ENCODE assay signal across 29 cellular contexts in genomic region chr2:177201919-177202346, GRCh38. TPM values are rescaled to one million over a fixed set of nuclear protein-coding genes. Genes with fewer than 3 reads are reported as not detected.
A peak's percentile ranks its signal among the peaks of the same experiment; 100 is the strongest.
DNase-seq lines count a peak whose midpoint lies in the region; ATAC-seq, FAIRE-seq and TF ChIP-seq lines count a peak whose summit lies in the region.
"Had no signal": no experiment of that assay in that cellular context is flagged by ENCODE, and none has a peak within 500 bp of the region (broad histone marks: within the 10 kb centered on the region; RNA-seq: fewer than 3 reads in every experiment).

No MANE protein-coding gene starts in this region.

- TF ChIP-seq POLR2A in K562 (conservative IDR thresholded peaks at IDR 0.05) = no peak

- TF ChIP-seq RAD21 in K562 (CRISPR knock-in tag; conservative IDR thresholded peaks at IDR 0.05 in 1 of 2, IDR thresholded peaks at IDR 0.05 in 1 of 2) = no peak

- H4K8ac ChIP-seq in neuronal stem cell (ENCODE audit: low read depth, low read length) = no peak overlapping the region

- H3K23ac ChIP-seq in neuronal stem cell (ENCODE audit: low read depth, low read length, poor library complexity) = no peak overlapping the region

- H3K79me2 ChIP-seq in K562 (ENCODE audit: control insufficient read depth, insufficient read depth, low read length) (no peaks in the 10 kb centered on the region), osteoblast (ENCODE audit: insufficient read depth, low read length) (no peaks in the 10 kb centered on the region)
- H3K79me2 ChIP-seq: parathyroid adenoma had no signal

- H3K4me1 ChIP-seq in K562 (replicated peaks in 1 of 2; ENCODE audit: control insufficient read depth in 2 of 2, insufficient read depth in 2 of 2, low read length in 2 of 2) (peaks cover 0 to 6% of the 10 kb centered on the region in 2 experiments; a peak in 1 of 5 replicates), osteoblast (ENCODE audit: insufficient read depth, low read length) (no peaks in the 10 kb centered on the region), neuronal stem cell (ENCODE audit: control insufficient read depth in 2 of 2, insufficient read depth in 1 of 2, low read depth in 1 of 2, low read length in 2 of 2) (no peaks in the 10 kb centered on the region)
- H3K4me1 ChIP-seq: parathyroid adenoma, right atrium auricular region had no signal

- no peak overlapping the region for H2AK5ac ChIP-seq in neuronal stem cell (ENCODE audit: low read depth, low read length)

- intact Hi-C loops in K562 (cut with micrococcal nuclease) = no loop called here

- ATAC-seq in K562 = peak; percentile 34; the same call in 2 of the 3 replicates
- ATAC-seq: mucosa of descending colon, natural killer cell had no signal

- CTCF ChIA-PET in K562 (lab: Yijun Ruan, JAX; ENCODE audit: low intra/inter-chr PET ratio) = no interaction called here

- no peaks in the 10 kb centered on the region for H3K36me3 ChIP-seq in K562 (ENCODE audit: control insufficient read depth, insufficient read depth, low read length)
- no peaks in the 10 kb centered on the region for H3K36me3 ChIP-seq in osteoblast (ENCODE audit: insufficient read depth, low read length)
- no peaks in the 10 kb centered on the region for H3K36me3 ChIP-seq in neuronal stem cell (replicated peaks in 1 of 2; ENCODE audit: control insufficient read depth in 2 of 2, insufficient read depth in 2 of 2, low read length in 2 of 2)
- H3K36me3 ChIP-seq: right atrium auricular region had no signal

- no peak for FAIRE-seq in K562 (lab: Jason Lieb, UNC)
- FAIRE-seq: frontal cortex, GM18507, urothelium cell line had no signal

- H3K4me2 ChIP-seq in K562 (ENCODE audit: insufficient read depth, low read length) (no peak overlapping the region), osteoblast (ENCODE audit: insufficient read depth, low read length) (no peak overlapping the region), neuronal stem cell (ENCODE audit: insufficient read depth, low read length, poor library complexity, severe bottlenecking) (no peak overlapping the region)
- H3K4me2 ChIP-seq: smooth muscle cell had no signal

- H2BK5ac ChIP-seq in neuronal stem cell (ENCODE audit: low read length) = no peak overlapping the region

- H3K27ac ChIP-seq in K562 (ENCODE audit: extremely low read depth, low read depth, low read length) = no peak overlapping the region
- no peak overlapping the region for H3K27ac ChIP-seq in osteoblast (ENCODE audit: low read depth, low read length)
- H3K27ac ChIP-seq in neuronal stem cell (replicated peaks; ENCODE audit: low read length) = no peak overlapping the region
- H3K27ac ChIP-seq: C4-2B, HL-60, parathyroid adenoma, right atrium auricular region had no signal

- H3K9me3 ChIP-seq in K562 (replicated peaks; ENCODE audit: control insufficient read depth, insufficient read depth, low read depth, low read length) (no peaks in the 10 kb centered on the region), osteoblast (ENCODE audit: low read depth, low read length) (no peaks in the 10 kb centered on the region), neuronal stem cell (replicated peaks in 1 of 2; ENCODE audit: control insufficient read depth in 2 of 2, insufficient read depth in 1 of 2, low read depth in 1 of 2, low read length in 2 of 2) (no peaks in the 10 kb centered on the region)
- H3K9me3 ChIP-seq: mucosa of descending colon, right atrium auricular region had no signal

- no peak overlapping the region for H3K14ac ChIP-seq in neuronal stem cell (ENCODE audit: low read length)

- TF ChIP-seq CTCF in K562 (IDR thresholded peaks at IDR 0.05 in 2 of 3, conservative IDR thresholded peaks at IDR 0.05 in 1 of 3; ENCODE audit: insufficient read depth in 2 of 3, low read depth in 1 of 3, low read length in 3 of 3) = no peak
- TF ChIP-seq CTCF in osteoblast (IDR thresholded peaks at IDR 0.05; ENCODE audit: extremely low read depth, low read depth, low read length) = no peak

- no peak overlapping the region for H3K4ac ChIP-seq in neuronal stem cell (ENCODE audit: low read length)

- H2AFZ ChIP-seq in K562 (ENCODE audit: low read depth, low read length) (no peak overlapping the region), osteoblast (ENCODE audit: low read length) (peak overlapping the region; percentile 74), neuronal stem cell (ENCODE audit: low read length) (no peak overlapping the region)
- H2AFZ ChIP-seq: parathyroid adenoma had no signal

- no peaks in the 10 kb centered on the region for H3K79me1 ChIP-seq in neuronal stem cell (ENCODE audit: low read depth, low read length)

- in situ Hi-C loops in K562 (cut with MboI) = no loop called here

- H3K9ac ChIP-seq in K562 (ENCODE audit: insufficient read depth in 1 of 2, low read depth in 2 of 2, low read length in 2 of 2) = peak overlapping the region in 1 of 2 experiments; percentile 62; a peak in 1 of 4 replicates
- no peak overlapping the region for H3K9ac ChIP-seq in neuronal stem cell (ENCODE audit: low read depth, low read length, poor library complexity)
- H3K9ac ChIP-seq: parathyroid adenoma had no signal

- no peak overlapping the region for H3K4me3 ChIP-seq in K562
- no peak overlapping the region for H3K4me3 ChIP-seq in osteoblast (ENCODE audit: insufficient read depth, low read length)
- H3K4me3 ChIP-seq in neuronal stem cell (ENCODE audit: low read length in 2 of 2) = no peak overlapping the region
- H3K4me3 ChIP-seq: mucosa of descending colon, right atrium auricular region, smooth muscle cell had no signal

- H2BK120ac ChIP-seq in neuronal stem cell (ENCODE audit: low read depth, low read length) = no peak overlapping the region

- 33% methylated on average over 3 of the region's 3 CpGs for WGBS in K562 (ENCODE audit: insufficient coverage, low coverage, missing lambda C conversion rate)
- WGBS in neuronal stem cell (ENCODE audit: extremely low coverage in 2 of 2, insufficient read length in 2 of 2, insufficient replicate concordance in 1 of 2), 2 donors = no CpG with 5 or more reads among the region's 3 CpGs

- no peak for TF ChIP-seq EP300 in K562 (IDR thresholded peaks at IDR 0.05; ENCODE audit: low read length)

- H4K20me1 ChIP-seq in K562 (replicated peaks; ENCODE audit: control insufficient read depth, insufficient read depth, low read length) (no peaks in the 10 kb centered on the region), osteoblast (ENCODE audit: insufficient read depth, low read length) (no peaks in the 10 kb centered on the region)

- no peak overlapping the region for H4K91ac ChIP-seq in neuronal stem cell (ENCODE audit: low read depth, low read length, poor library complexity)

- DNase-seq in NCI-H1417 (lab: John Stamatoyannopoulos, UW) (peak in 2 of 3 experiments; percentile 50 to 79), NCI-H1417 treated with DMSO at 0.1 percent for 48 hours (lab: John Stamatoyannopoulos, UW) (no peak), NCI-H146 treated with DMSO at 0.1 percent for 48 hours (lab: John Stamatoyannopoulos, UW; ENCODE audit: unreplicated experiment) (peak; percentile 63), K562 (ENCODE audit: extremely low read depth in 1 of 4, low spot score in 3 of 4) (no peak), osteoblast (ENCODE audit: insufficient read length, low spot score, missing footprints) (no peak), neuronal stem cell (ENCODE audit: low spot score) (no peak), GM19240 (ENCODE audit: insufficient read length, low spot score) (no peak), inferior parietal cortex (ENCODE audit: extremely low spot score) (no peak)
- DNase-seq: activated B cell treated with CpG ODN at 0.5 μM for 24 hours; activated CD4-positive, alpha-beta T cell treated with anti-CD3 and anti-CD28 coated beads, Interleukin-2, amount 10 ng/mL, durations not matched to agents 7 days and 5 days; activated effector memory CD4-positive, alpha-beta T cell treated with anti-CD3 and anti-CD28 coated beads, Interleukin-2, amount 50 U/mL, for 16 hours; activated T-cell treated with anti-CD3 and anti-CD28 coated beads, Interleukin-2, amount 50 U/mL, for 1 hour; GOT3; kidney glomerular epithelial cell; MM.1S; mucosa of descending colon; natural killer cell; NCI-H2171 treated with DMSO at 0.1 percent for 48 hours; NCI-H526 treated with DMSO at 0.1 percent for 48 hours; stimulated activated CD4-positive, alpha-beta T cell treated with anti-CD3 and anti-CD28 coated beads, Interleukin-1b, Interleukin-23, amount 100 ng/mL, for 48 hours; T-helper 1 cell had no signal

- BruUV-seq in K562 (replicated peaks; lab: Mats Ljungman, UMichigan) = no TSS peak

- H2BK15ac ChIP-seq in neuronal stem cell (ENCODE audit: low read length) = no peak overlapping the region

- H3K27me3 ChIP-seq in K562 (ENCODE audit: control insufficient read depth in 2 of 2, insufficient read depth in 2 of 2, low read length in 2 of 2) (no peaks in the 10 kb centered on the region), osteoblast (ENCODE audit: insufficient read depth, low read length) (no peaks in the 10 kb centered on the region), neuronal stem cell (ENCODE audit: control insufficient read depth in 3 of 3, insufficient read depth in 3 of 3, low read depth in 1 of 3, low read length in 3 of 3) (no peaks in the 10 kb centered on the region)
- H3K27me3 ChIP-seq: right atrium auricular region had no signal

- POLR2A ChIA-PET in K562 (lab: Yijun Ruan, JAX) = interaction anchor here (0.7 to 2.9 kb wide), 5 partner anchors 10 to 94 kb away, joined by 3 to 33 read pairs (median 3); partner anchors contain the start of gene HNRNPA3

- H2BK12ac ChIP-seq in neuronal stem cell (ENCODE audit: low read length) = no peak overlapping the region

- H3K18ac ChIP-seq in neuronal stem cell (ENCODE audit: low read length) = no peak overlapping the region

- no peaks in the 10 kb centered on the region for H3K9me1 ChIP-seq in K562 (ENCODE audit: control insufficient read depth, insufficient read depth, low read length)

RNA-seq across cellular contexts. Expression of gene HNRNPA3, which starts 10.7 kb away (rescaled TPM):
- total RNA-seq in K562 (2011; cell fraction: chromatin; rRNA removed; ENCODE audit: low replicate concordance) = 113 and 428 TPM in 2 replicates
- total RNA-seq in K562 (2011; cell fraction: nucleolus; rRNA removed) = 48.9 and 75.0 TPM in 2 replicates
- 198 and 354 TPM in 2 replicates for total RNA-seq in K562 (2011; cell fraction: nucleoplasm; rRNA removed)
- 72.8 and 79.5 TPM in 2 replicates for total RNA-seq in K562 (2014; rRNA removed)
- total RNA-seq in K562 (2014; rRNA removed; fragmentation: Illumina TruSeq; extraction: Trizol) = 130 and 151 TPM in 2 replicates
- 112 and 114 TPM in 2 replicates for total RNA-seq in K562 (2015; rRNA removed; fragmentation: Illumina TruSeq; extraction: Trizol)
- total RNA-seq in K562 (2021) = 249 and 272 TPM in 2 replicates
- polyA plus RNA-seq in K562 (2011; rRNA removed) = 150 and 215 TPM in 2 replicates
- polyA plus RNA-seq in K562 (2011; cell fraction: cytosol; rRNA removed) = 28.0 and 59.6 TPM in 2 replicates
- 96.2 and 150 TPM in 2 replicates for polyA plus RNA-seq in K562 (2011; cell fraction: nucleus; rRNA removed)
- polyA plus RNA-seq in K562 (2012) = 364 and 720 TPM in 2 replicates
- 356 and 381 TPM in 2 replicates for polyA plus RNA-seq in K562 (2014; fragmentation: Illumina TruSeq; extraction: Trizol)
- 100 to 1,000 TPM; 108 to 192 TPM for polyA plus RNA-seq in K562 (2014; fragmentation: Nextera tagmentation; extraction: Ambion mirVana)
- polyA plus RNA-seq in K562 (2014; rRNA removed) = 381 and 428 TPM in 2 replicates
- 97.6 and 107 TPM in 2 replicates for polyA minus RNA-seq in K562 (2011; rRNA and poly(A)+ RNA removed)
- 69.7 and 76.8 TPM in 2 replicates for polyA minus RNA-seq in K562 (2011; cell fraction: cytosol; rRNA and poly(A)+ RNA removed)
- 57.9 and 104 TPM in 2 replicates for polyA minus RNA-seq in K562 (2011; cell fraction: nucleus; rRNA and poly(A)+ RNA removed)
- total RNA-seq in osteoblast = 19.7 and 21.4 TPM in 2 replicates
- 314 TPM for polyA plus RNA-seq in neuronal stem cell (2013, experiment 1 of 2)
- polyA plus RNA-seq in neuronal stem cell (2013, experiment 2 of 2) = 322 TPM

Comparison
In these comparisons a context has a peak if more than half of its experiments do, and no peak if none do; other contexts are left out.
1. DNase-seq: peak in NCI-H1417 (2 of 3) and NCI-H146 treated with DMSO at 0.1 percent for 48 hours (single experiment); none in NCI-H1417 treated with DMSO at 0.1 percent for 48 hours (single experiment), K562 (0 of 4), osteoblast (single experiment), neuronal stem cell (single experiment), GM19240 (single experiment) and inferior parietal cortex (single experiment).